In the genomic region with DNA sequence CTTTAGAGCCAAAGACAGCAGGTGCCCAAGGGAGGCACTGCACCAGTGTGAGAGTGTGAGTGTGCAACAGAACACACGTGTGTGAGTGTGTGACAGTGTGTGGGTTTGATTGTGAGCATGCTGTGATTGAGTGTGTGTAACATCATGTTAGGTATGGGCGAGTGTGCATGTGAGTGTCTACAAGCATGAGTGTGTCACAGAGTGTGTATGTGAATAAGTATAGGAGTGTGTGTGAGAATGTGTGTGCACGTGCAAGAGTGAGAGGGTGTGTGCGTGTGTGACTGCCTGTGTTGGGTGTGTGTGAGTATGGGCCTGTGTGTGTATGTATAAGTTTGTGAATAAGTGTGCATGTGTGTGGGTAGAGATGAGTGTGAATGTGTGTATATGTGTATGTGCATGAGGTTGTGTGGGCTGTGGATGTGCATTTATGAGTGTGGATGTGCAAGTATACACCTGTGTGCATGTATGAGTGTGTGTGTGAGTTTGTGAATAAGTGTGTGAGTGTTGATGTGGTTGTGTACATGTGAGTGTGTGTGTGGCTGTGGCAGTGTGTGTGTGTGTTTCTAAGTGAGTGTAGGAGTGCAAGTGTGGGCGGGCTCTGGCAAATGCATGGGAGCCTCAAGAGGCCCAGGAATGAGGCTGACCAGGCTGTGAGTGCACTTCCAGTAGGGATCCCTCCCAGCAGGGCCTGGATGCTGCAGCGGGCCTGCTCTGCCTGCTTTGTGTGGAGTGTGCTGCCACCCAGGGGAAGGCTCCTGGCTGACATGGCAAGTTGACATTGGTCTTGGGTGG, we compare ENCODE assay signal across 7 cellular contexts.
DNase-seq lines count a peak whose midpoint lies in the region; TF ChIP-seq lines count a peak whose summit lies in the region.

No MANE protein-coding gene starts in this region.

- H3K4me3 ChIP-seq in WERI-Rb-1 (ENCODE audit: low read depth, low read length) (no peak overlapping the region), cardiac muscle cell (no peak overlapping the region), prostate gland (no peak overlapping the region)

- peak; percentile 30 for TF ChIP-seq CTCF in GM13977 (IDR thresholded peaks at IDR 0.05; ENCODE audit: extremely low read depth, insufficient read depth, missing control alignments)
- TF ChIP-seq CTCF in WERI-Rb-1 (IDR thresholded peaks at IDR 0.05; ENCODE audit: low read depth, low read length): peak; percentile 98
- TF ChIP-seq CTCF in cardiac muscle cell (IDR thresholded peaks at IDR 0.05; ENCODE audit: low read depth, low read length): peak; percentile 91
- TF ChIP-seq CTCF in prostate gland (IDR thresholded peaks at IDR 0.05): peak in 3 of 4 experiments; percentile 54 to 85 (median 82)
- no peak for TF ChIP-seq CTCF in GM20000 (IDR thresholded peaks at IDR 0.05; ENCODE audit: extremely low read depth, missing control alignments)

- H3K9me3 ChIP-seq in WERI-Rb-1 (ENCODE audit: severe bottlenecking) (no peaks in the 10 kb centered on the region), cardiac muscle cell (ENCODE audit: low read depth) (no peaks in the 10 kb centered on the region), prostate gland (no peaks in the 10 kb centered on the region)

- intact Hi-C loops in prostate gland (cut with DNase I): loop anchor here (2.0 to 10.0 kb wide), 5 partner anchors 174 to 1146 kb away; no protein-coding TSS in a partner anchor

- H3K27ac ChIP-seq in WERI-Rb-1 (no peak overlapping the region), cardiac muscle cell (no peak overlapping the region), prostate gland (peak overlapping the region; percentile 30 to 51)

- in situ Hi-C loops in GM13977 (cut with MboI; ENCODE audit: low pct_unique_long_range_greater_than_20kb, low sequenced_read_pairs, unreplicated experiment): loop anchor here (25.0 kb wide), 1 partner anchor 1146 kb away; no protein-coding TSS in a partner anchor

- H3K27me3 ChIP-seq in WERI-Rb-1 (ENCODE audit: insufficient read depth, low read depth, severe bottlenecking) (no peaks in the 10 kb centered on the region), cardiac muscle cell (no peaks in the 10 kb centered on the region), prostate gland (replicated peaks; ENCODE audit: insufficient read depth) (no peaks in the 10 kb centered on the region)

- no peak for TF ChIP-seq POLR2A in prostate gland (IDR thresholded peaks at IDR 0.05)

- H3K4me1 ChIP-seq in cardiac muscle cell (ENCODE audit: low read depth) (peaks cover 5% of the 10 kb centered on the region), prostate gland (replicated peaks) (no peaks in the 10 kb centered on the region)

- H3K36me3 ChIP-seq in WERI-Rb-1: no peaks in the 10 kb centered on the region
- H3K36me3 ChIP-seq in cardiac muscle cell: no peaks in the 10 kb centered on the region
- no peaks in the 10 kb centered on the region for H3K36me3 ChIP-seq in prostate gland

- 76% methylated on average over 6 of the region's 6 CpGs for WGBS in prostate gland

- no peak for DNase-seq in GM13977 (ENCODE audit: low spot score)
- DNase-seq in NCI-H1417 treated with DMSO at 0.1 percent for 48 hours (lab: John Stamatoyannopoulos, UW): peak; percentile 19
- DNase-seq in WERI-Rb-1: peak; percentile 94
- DNase-seq in cardiac muscle cell (ENCODE audit: low read depth in 1 of 2, low spot score in 1 of 2): peak; percentile 81 to 94
- DNase-seq in prostate gland (ENCODE audit: low spot score): peak; percentile 74
- DNase-seq in germinal center (ENCODE audit: low spot score): no peak
- no peak for DNase-seq in GM20000 (ENCODE audit: low spot score)

Comparison
In these comparisons a context has a peak if more than half of its experiments do, and no peak if none do; other contexts are left out.
1. DNase-seq: peak in NCI-H1417 treated with DMSO at 0.1 percent for 48 hours (single experiment), WERI-Rb-1 (single experiment), cardiac muscle cell (2 of 2) and prostate gland (single experiment); none in GM13977 (single experiment), germinal center (single experiment) and GM20000 (single experiment).
2. H3K27ac ChIP-seq: peak in prostate gland (2 of 2); none in WERI-Rb-1 (single experiment) and cardiac muscle cell (single experiment).